Comparison of ENCODE assay signal across 1 cellular context in the genomic region with DNA sequence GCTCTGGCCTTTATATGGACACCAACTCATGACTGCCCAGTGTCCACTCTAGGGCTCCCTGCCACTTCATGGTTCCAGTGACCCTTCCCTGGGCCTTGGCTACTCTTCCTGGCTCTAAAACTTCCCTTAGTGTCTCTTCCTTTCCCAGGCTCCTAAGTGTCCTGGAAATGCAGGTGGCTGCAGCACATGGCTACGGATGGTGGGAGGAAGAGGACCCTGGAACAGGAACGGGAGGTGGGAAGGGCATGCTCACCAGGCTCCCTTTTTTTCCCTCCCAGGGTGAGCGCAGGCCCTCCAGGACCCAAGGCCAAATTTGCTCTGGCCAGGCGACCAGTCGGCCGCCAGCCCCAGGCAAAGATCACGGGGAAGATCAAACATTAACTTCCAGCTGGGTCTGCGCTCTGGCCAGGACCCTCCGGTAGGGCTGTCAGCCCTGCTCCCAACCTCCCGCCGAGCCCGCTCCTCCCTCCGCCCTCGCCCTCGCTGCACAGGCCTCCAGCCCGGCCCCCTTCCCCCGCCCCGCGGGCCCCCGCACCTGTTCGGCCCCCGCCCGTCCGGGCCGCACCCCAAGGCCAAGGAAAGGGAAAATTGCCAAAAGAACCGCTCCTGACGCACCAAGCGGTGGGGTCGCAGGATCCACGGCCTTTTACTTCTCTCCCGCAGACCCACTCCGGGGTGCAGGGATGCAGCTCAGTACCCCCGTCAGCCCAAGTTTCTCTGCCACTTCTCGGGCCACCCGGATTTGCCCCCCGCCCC.
TF ChIP-seq lines count a peak whose summit lies in the region.

No MANE protein-coding gene starts in this region.

TF ChIP-seq in HepG2, 621 proteins besides CTCF, POLR2A, EP300 and RAD21 (continued from another document and continues in another):
- TF ChIP-seq, protein P1, sequence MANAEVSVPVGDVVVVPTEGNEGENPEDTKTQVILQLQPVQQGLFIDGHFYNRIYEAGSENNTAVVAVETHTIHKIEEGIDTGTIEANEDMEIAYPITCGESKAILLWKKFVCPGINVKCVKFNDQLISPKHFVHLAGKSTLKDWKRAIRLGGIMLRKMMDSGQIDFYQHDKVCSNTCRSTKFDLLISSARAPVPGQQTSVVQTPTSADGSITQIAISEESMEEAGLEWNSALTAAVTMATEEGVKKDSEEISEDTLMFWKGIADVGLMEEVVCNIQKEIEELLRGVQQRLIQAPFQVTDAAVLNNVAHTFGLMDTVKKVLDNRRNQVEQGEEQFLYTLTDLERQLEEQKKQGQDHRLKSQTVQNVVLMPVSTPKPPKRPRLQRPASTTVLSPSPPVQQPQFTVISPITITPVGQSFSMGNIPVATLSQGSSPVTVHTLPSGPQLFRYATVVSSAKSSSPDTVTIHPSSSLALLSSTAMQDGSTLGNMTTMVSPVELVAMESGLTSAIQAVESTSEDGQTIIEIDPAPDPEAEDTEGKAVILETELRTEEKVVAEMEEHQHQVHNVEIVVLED (CRISPR knock-in tag; IDR thresholded peaks at IDR 0.05; ENCODE audit: borderline replicate concordance) = peak; percentile 25; the same call in 1 of the 2 replicates
- TF ChIP-seq ZNF296 (CRISPR knock-in tag; conservative IDR thresholded peaks at IDR 0.05) (no peak; the same call in 1 of the 2 replicates), KDM4B (CRISPR knock-in tag; IDR thresholded peaks at IDR 0.05) (no peak), ZNF782 (CRISPR knock-in tag; IDR thresholded peaks at IDR 0.05; ENCODE audit: borderline replicate concordance) (peak; percentile 12; the same call in 1 of the 2 replicates), ASH2L (IDR thresholded peaks at IDR 0.05; ENCODE audit: insufficient read length, low read depth, low read length) (peak; percentile 18), TGIF2 (CRISPR knock-in tag; IDR thresholded peaks at IDR 0.05) (peak; percentile 70), BORCS8-MEF2B (CRISPR knock-in tag; IDR thresholded peaks at IDR 0.05) (peak; percentile 70; the same call in 1 of the 2 replicates), ZNF569 (CRISPR knock-in tag; IDR thresholded peaks at IDR 0.05; ENCODE audit: borderline replicate concordance) (no peak), MEF2D (CRISPR knock-in tag; IDR thresholded peaks at IDR 0.05) (no peak), ZNF430 (CRISPR knock-in tag; IDR thresholded peaks at IDR 0.05) (peak; percentile 77), KLF6 (CRISPR knock-in tag; IDR thresholded peaks at IDR 0.05) (0 out of 2 replicates have a peak, but pooled peaks have one; percentile 51), TBX2 (CRISPR knock-in tag; IDR thresholded peaks at IDR 0.05; ENCODE audit: borderline replicate concordance) (peak; percentile 59), ZSCAN31 (CRISPR knock-in tag; IDR thresholded peaks at IDR 0.05; ENCODE audit: low read depth) (peak; percentile 53; the same call in 1 of the 2 replicates), ZFY (CRISPR knock-in tag; IDR thresholded peaks at IDR 0.05) (peak; percentile 74), FOXA3 (CRISPR knock-in tag; IDR thresholded peaks at IDR 0.05) (peak; percentile 14; the same call in 1 of the 2 replicates), ZNF644 (CRISPR knock-in tag; IDR thresholded peaks at IDR 0.05; ENCODE audit: low read depth) (no peak), NFYC (CRISPR knock-in tag; IDR thresholded peaks at IDR 0.05) (0 out of 2 replicates have a peak, but pooled peaks have one; percentile 12), ZMYM3 (CRISPR knock-in tag; IDR thresholded peaks at IDR 0.05) (peak; percentile 33; the same call in 1 of the 2 replicates), TEAD2 (CRISPR knock-in tag; IDR thresholded peaks at IDR 0.05) (no peak), ZNF143 (CRISPR knock-in tag; IDR thresholded peaks at IDR 0.05) (0 out of 2 replicates have a peak, but pooled peaks have one; percentile 9), TAF1 (CRISPR knock-in tag; IDR thresholded peaks at IDR 0.05) (peak; percentile 83)
- TF ChIP-seq, protein P2, sequence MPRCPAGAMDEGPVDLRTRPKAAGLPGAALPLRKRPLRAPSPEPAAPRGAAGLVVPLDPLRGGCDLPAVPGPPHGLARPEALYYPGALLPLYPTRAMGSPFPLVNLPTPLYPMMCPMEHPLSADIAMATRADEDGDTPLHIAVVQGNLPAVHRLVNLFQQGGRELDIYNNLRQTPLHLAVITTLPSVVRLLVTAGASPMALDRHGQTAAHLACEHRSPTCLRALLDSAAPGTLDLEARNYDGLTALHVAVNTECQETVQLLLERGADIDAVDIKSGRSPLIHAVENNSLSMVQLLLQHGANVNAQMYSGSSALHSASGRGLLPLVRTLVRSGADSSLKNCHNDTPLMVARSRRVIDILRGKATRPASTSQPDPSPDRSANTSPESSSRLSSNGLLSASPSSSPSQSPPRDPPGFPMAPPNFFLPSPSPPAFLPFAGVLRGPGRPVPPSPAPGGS (CRISPR knock-in tag; IDR thresholded peaks at IDR 0.05) = peak; percentile 79
- TF ChIP-seq, protein P3, sequence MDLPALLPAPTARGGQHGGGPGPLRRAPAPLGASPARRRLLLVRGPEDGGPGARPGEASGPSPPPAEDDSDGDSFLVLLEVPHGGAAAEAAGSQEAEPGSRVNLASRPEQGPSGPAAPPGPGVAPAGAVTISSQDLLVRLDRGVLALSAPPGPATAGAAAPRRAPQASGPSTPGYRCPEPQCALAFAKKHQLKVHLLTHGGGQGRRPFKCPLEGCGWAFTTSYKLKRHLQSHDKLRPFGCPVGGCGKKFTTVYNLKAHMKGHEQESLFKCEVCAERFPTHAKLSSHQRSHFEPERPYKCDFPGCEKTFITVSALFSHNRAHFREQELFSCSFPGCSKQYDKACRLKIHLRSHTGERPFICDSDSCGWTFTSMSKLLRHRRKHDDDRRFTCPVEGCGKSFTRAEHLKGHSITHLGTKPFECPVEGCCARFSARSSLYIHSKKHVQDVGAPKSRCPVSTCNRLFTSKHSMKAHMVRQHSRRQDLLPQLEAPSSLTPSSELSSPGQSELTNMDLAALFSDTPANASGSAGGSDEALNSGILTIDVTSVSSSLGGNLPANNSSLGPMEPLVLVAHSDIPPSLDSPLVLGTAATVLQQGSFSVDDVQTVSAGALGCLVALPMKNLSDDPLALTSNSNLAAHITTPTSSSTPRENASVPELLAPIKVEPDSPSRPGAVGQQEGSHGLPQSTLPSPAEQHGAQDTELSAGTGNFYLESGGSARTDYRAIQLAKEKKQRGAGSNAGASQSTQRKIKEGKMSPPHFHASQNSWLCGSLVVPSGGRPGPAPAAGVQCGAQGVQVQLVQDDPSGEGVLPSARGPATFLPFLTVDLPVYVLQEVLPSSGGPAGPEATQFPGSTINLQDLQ (CRISPR knock-in tag; IDR thresholded peaks at IDR 0.05) = no peak; the same call in 1 of the 2 replicates
- TF ChIP-seq, protein P4, sequence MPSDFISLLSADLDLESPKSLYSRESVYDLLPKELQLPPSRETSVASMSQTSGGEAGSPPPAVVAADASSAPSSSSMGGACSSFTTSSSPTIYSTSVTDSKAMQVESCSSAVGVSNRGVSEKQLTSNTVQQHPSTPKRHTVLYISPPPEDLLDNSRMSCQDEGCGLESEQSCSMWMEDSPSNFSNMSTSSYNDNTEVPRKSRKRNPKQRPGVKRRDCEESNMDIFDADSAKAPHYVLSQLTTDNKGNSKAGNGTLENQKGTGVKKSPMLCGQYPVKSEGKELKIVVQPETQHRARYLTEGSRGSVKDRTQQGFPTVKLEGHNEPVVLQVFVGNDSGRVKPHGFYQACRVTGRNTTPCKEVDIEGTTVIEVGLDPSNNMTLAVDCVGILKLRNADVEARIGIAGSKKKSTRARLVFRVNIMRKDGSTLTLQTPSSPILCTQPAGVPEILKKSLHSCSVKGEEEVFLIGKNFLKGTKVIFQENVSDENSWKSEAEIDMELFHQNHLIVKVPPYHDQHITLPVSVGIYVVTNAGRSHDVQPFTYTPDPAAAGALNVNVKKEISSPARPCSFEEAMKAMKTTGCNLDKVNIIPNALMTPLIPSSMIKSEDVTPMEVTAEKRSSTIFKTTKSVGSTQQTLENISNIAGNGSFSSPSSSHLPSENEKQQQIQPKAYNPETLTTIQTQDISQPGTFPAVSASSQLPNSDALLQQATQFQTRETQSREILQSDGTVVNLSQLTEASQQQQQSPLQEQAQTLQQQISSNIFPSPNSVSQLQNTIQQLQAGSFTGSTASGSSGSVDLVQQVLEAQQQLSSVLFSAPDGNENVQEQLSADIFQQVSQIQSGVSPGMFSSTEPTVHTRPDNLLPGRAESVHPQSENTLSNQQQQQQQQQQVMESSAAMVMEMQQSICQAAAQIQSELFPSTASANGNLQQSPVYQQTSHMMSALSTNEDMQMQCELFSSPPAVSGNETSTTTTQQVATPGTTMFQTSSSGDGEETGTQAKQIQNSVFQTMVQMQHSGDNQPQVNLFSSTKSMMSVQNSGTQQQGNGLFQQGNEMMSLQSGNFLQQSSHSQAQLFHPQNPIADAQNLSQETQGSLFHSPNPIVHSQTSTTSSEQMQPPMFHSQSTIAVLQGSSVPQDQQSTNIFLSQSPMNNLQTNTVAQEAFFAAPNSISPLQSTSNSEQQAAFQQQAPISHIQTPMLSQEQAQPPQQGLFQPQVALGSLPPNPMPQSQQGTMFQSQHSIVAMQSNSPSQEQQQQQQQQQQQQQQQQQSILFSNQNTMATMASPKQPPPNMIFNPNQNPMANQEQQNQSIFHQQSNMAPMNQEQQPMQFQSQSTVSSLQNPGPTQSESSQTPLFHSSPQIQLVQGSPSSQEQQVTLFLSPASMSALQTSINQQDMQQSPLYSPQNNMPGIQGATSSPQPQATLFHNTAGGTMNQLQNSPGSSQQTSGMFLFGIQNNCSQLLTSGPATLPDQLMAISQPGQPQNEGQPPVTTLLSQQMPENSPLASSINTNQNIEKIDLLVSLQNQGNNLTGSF (CRISPR knock-in tag; IDR thresholded peaks at IDR 0.05) = no peak; the same call in 1 of the 2 replicates
- TF ChIP-seq, protein P5, sequence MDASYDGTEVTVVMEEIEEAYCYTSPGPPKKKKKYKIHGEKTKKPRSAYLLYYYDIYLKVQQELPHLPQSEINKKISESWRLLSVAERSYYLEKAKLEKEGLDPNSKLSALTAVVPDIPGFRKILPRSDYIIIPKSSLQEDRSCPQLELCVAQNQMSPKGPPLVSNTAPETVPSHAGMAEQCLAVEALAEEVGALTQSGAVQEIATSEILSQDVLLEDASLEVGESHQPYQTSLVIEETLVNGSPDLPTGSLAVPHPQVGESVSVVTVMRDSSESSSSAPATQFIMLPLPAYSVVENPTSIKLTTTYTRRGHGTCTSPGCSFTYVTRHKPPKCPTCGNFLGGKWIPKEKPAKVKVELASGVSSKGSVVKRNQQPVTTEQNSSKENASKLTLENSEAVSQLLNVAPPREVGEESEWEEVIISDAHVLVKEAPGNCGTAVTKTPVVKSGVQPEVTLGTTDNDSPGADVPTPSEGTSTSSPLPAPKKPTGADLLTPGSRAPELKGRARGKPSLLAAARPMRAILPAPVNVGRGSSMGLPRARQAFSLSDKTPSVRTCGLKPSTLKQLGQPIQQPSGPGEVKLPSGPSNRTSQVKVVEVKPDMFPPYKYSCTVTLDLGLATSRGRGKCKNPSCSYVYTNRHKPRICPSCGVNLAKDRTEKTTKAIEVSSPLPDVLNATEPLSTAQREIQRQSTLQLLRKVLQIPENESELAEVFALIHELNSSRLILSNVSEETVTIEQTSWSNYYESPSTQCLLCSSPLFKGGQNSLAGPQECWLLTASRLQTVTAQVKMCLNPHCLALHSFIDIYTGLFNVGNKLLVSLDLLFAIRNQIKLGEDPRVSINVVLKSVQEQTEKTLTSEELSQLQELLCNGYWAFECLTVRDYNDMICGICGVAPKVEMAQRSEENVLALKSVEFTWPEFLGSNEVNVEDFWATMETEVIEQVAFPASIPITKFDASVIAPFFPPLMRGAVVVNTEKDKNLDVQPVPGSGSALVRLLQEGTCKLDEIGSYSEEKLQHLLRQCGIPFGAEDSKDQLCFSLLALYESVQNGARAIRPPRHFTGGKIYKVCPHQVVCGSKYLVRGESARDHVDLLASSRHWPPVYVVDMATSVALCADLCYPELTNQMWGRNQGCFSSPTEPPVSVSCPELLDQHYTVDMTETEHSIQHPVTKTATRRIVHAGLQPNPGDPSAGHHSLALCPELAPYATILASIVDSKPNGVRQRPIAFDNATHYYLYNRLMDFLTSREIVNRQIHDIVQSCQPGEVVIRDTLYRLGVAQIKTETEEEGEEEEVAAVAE (CRISPR knock-in tag; IDR thresholded peaks at IDR 0.05; ENCODE audit: borderline replicate concordance) = peak; percentile 28; the same call in 1 of the 2 replicates
- TF ChIP-seq, protein P6, sequence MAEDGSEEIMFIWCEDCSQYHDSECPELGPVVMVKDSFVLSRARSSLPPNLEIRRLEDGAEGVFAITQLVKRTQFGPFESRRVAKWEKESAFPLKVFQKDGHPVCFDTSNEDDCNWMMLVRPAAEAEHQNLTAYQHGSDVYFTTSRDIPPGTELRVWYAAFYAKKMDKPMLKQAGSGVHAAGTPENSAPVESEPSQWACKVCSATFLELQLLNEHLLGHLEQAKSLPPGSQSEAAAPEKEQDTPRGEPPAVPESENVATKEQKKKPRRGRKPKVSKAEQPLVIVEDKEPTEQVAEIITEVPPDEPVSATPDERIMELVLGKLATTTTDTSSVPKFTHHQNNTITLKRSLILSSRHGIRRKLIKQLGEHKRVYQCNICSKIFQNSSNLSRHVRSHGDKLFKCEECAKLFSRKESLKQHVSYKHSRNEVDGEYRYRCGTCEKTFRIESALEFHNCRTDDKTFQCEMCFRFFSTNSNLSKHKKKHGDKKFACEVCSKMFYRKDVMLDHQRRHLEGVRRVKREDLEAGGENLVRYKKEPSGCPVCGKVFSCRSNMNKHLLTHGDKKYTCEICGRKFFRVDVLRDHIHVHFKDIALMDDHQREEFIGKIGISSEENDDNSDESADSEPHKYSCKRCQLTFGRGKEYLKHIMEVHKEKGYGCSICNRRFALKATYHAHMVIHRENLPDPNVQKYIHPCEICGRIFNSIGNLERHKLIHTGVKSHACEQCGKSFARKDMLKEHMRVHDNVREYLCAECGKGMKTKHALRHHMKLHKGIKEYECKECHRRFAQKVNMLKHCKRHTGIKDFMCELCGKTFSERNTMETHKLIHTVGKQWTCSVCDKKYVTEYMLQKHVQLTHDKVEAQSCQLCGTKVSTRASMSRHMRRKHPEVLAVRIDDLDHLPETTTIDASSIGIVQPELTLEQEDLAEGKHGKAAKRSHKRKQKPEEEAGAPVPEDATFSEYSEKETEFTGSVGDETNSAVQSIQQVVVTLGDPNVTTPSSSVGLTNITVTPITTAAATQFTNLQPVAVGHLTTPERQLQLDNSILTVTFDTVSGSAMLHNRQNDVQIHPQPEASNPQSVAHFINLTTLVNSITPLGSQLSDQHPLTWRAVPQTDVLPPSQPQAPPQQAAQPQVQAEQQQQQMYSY (CRISPR knock-in tag; IDR thresholded peaks at IDR 0.05) = peak; percentile 79
- TF ChIP-seq, protein P7, sequence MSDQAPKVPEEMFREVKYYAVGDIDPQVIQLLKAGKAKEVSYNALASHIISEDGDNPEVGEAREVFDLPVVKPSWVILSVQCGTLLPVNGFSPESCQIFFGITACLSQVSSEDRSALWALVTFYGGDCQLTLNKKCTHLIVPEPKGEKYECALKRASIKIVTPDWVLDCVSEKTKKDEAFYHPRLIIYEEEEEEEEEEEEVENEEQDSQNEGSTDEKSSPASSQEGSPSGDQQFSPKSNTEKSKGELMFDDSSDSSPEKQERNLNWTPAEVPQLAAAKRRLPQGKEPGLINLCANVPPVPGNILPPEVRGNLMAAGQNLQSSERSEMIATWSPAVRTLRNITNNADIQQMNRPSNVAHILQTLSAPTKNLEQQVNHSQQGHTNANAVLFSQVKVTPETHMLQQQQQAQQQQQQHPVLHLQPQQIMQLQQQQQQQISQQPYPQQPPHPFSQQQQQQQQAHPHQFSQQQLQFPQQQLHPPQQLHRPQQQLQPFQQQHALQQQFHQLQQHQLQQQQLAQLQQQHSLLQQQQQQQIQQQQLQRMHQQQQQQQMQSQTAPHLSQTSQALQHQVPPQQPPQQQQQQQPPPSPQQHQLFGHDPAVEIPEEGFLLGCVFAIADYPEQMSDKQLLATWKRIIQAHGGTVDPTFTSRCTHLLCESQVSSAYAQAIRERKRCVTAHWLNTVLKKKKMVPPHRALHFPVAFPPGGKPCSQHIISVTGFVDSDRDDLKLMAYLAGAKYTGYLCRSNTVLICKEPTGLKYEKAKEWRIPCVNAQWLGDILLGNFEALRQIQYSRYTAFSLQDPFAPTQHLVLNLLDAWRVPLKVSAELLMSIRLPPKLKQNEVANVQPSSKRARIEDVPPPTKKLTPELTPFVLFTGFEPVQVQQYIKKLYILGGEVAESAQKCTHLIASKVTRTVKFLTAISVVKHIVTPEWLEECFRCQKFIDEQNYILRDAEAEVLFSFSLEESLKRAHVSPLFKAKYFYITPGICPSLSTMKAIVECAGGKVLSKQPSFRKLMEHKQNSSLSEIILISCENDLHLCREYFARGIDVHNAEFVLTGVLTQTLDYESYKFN (CRISPR knock-in tag; conservative IDR thresholded peaks at IDR 0.05) = peak; percentile 80
